In genomic region chr11:107316426-107316825, GRCh38 we compare ENCODE assay signal across 7 cellular contexts.
"Had no signal": no experiment of that assay in that cellular context is flagged by ENCODE, and none has a peak within 500 bp of the region (broad histone marks: within the 10 kb centered on the region; RNA-seq: fewer than 3 reads in every experiment).

No MANE protein-coding gene starts in this region.

- H3K4me3 Mint-ChIP-seq: IgD-negative memory B cell had no signal

- H3K4me1 Mint-ChIP-seq: IgD-negative memory B cell had no signal

- H3K4me3 ChIP-seq: K562 had no signal

- FAIRE-seq: HepG2, HTR-8/SVneo, K562 had no signal

- H3K27me3 Mint-ChIP-seq: IgD-negative memory B cell had no signal

- ATAC-seq: HepG2, K562 had no signal

- DNase-seq: IMR-90, KBM-7 had no signal

- H3K27ac ChIP-seq: HL-60 had no signal
